13 cellular contexts compared by ENCODE assay signal in genomic region chr6:90110971-90111370, GRCh38.
DNase-seq lines count a peak whose midpoint lies in the region; ATAC-seq and TF ChIP-seq lines count a peak whose summit lies in the region.
"Had no signal": no experiment of that assay in that cellular context is flagged by ENCODE, and none has a peak within 500 bp of the region (broad histone marks: within the 10 kb centered on the region; RNA-seq: fewer than 3 reads in every experiment).

No MANE protein-coding gene starts in this region.

- no peaks in the 10 kb centered on the region for H3K36me3 ChIP-seq in brain microvascular endothelial cell (replicated peaks)

- peaks cover 40% of the 10 kb centered on the region for H3K9me3 Mint-ChIP-seq in T-helper 2 cell treated with Interferon-gamma antibody and Interleukin-4, amounts not matched to agents 5 μg/mL and 100 μg/mL, for 36 hours
- peaks cover 12% of the 10 kb centered on the region for H3K9me3 Mint-ChIP-seq in memory B cell

- H3K27ac ChIP-seq in brain microvascular endothelial cell = no peak overlapping the region
- H3K27ac ChIP-seq: VCaP had no signal

- no peak for TF ChIP-seq CTCF in brain microvascular endothelial cell (IDR thresholded peaks at IDR 0.05; ENCODE audit: low read depth, low read length, missing control alignments)

- peak; percentile 84 for DNase-seq in T-helper 2 cell treated with Interferon-gamma antibody and Interleukin-4, amounts not matched to agents 5 μg/mL and 100 μg/mL, for 36 hours (ENCODE audit: low spot score)
- peak; percentile 46 for DNase-seq in activated T-cell treated with anti-CD3 and anti-CD28 coated beads for 24 hours (ENCODE audit: low read depth)
- no peak for DNase-seq in memory B cell (ENCODE audit: low spot score in 2 of 2)
- peak; percentile 30 for DNase-seq in stimulated activated CD8-positive, alpha-beta memory T cell treated with anti-CD3 and anti-CD28 coated beads, Interleukin-7, amount 100 ng/mL, for 24 hours (ENCODE audit: low read depth)
- no peak for DNase-seq in NCI-H1417 treated with DMSO at 0.1 percent for 48 hours (lab: John Stamatoyannopoulos, UW)
- DNase-seq in brain microvascular endothelial cell = no peak
- DNase-seq in middle frontal gyrus (ENCODE audit: extremely low spot score, low spot score) = no peak
- DNase-seq: Caco-2, cerebellar nuclear complex, NCI-H446 treated with DMSO at 0.1 percent for 48 hours had no signal

- H3K27me3 ChIP-seq in brain microvascular endothelial cell (replicated peaks) = no peaks in the 10 kb centered on the region

- in situ Hi-C loops in brain microvascular endothelial cell (cut with HindIII; ENCODE audit: low pct_ligation_motif_present, low sequenced_read_pairs) = no loop called here

- peaks cover 62% of the 10 kb centered on the region for H3K4me1 Mint-ChIP-seq in T-helper 2 cell treated with Interferon-gamma antibody and Interleukin-4, amounts not matched to agents 5 μg/mL and 100 μg/mL, for 36 hours (ENCODE audit: low read depth)
- peaks cover 33% of the 10 kb centered on the region for H3K4me1 Mint-ChIP-seq in memory B cell

- no peak for ATAC-seq in memory B cell (ENCODE audit: low read depth)
- ATAC-seq in GM18511 (IDR thresholded peaks at IDR 0.05; ENCODE audit: unreplicated experiment) = no peak
- ATAC-seq: Panc1 had no signal

- peaks cover 46% of the 10 kb centered on the region for H3K36me3 Mint-ChIP-seq in T-helper 2 cell treated with Interferon-gamma antibody and Interleukin-4, amounts not matched to agents 5 μg/mL and 100 μg/mL, for 36 hours (ENCODE audit: low read depth)
- H3K36me3 Mint-ChIP-seq in memory B cell = peaks cover 23% of the 10 kb centered on the region

- H3K27me3 Mint-ChIP-seq in T-helper 2 cell treated with Interferon-gamma antibody and Interleukin-4, amounts not matched to agents 5 μg/mL and 100 μg/mL, for 36 hours (ENCODE audit: low read depth) = no peaks in the 10 kb centered on the region
- no peaks in the 10 kb centered on the region for H3K27me3 Mint-ChIP-seq in memory B cell

- H3K4me3 ChIP-seq in brain microvascular endothelial cell (ENCODE audit: low read depth, low read length) = no peak overlapping the region

- H3K4me3 Mint-ChIP-seq in T-helper 2 cell treated with Interferon-gamma antibody and Interleukin-4, amounts not matched to agents 5 μg/mL and 100 μg/mL, for 36 hours = peak overlapping the region; percentile 28
- no peak overlapping the region for H3K4me3 Mint-ChIP-seq in memory B cell

- peak overlapping the region; percentile 49 for H3K27ac Mint-ChIP-seq in T-helper 2 cell treated with Interferon-gamma antibody and Interleukin-4, amounts not matched to agents 5 μg/mL and 100 μg/mL, for 36 hours
- H3K27ac Mint-ChIP-seq in memory B cell = peak overlapping the region; percentile 64

Comparison
In these comparisons a context has a peak if more than half of its experiments do, and no peak if none do; other contexts are left out.
1. DNase-seq: peak in T-helper 2 cell treated with Interferon-gamma antibody and Interleukin-4, amounts not matched to agents 5 μg/mL and 100 μg/mL, for 36 hours (single experiment), activated T-cell treated with anti-CD3 and anti-CD28 coated beads for 24 hours (single experiment) and stimulated activated CD8-positive, alpha-beta memory T cell treated with anti-CD3 and anti-CD28 coated beads, Interleukin-7, amount 100 ng/mL, for 24 hours (single experiment); none in memory B cell (0 of 2), NCI-H1417 treated with DMSO at 0.1 percent for 48 hours (single experiment), brain microvascular endothelial cell (single experiment) and middle frontal gyrus (single experiment).